In genomic region chr6:11066505-11067347, GRCh38 we compare ENCODE assay signal across 1 cellular context.
TF ChIP-seq lines count a peak whose summit lies in the region.

No MANE protein-coding gene starts in this region.

TF ChIP-seq in HepG2, 621 proteins besides CTCF, POLR2A, EP300 and RAD21 (continued from another document):
- TF ChIP-seq PRDM4 (CRISPR knock-in tag; IDR thresholded peaks at IDR 0.05; ENCODE audit: borderline replicate concordance) (no peak), ZNF331 (CRISPR knock-in tag; IDR thresholded peaks at IDR 0.05) (peak; percentile 77), ZFAT (CRISPR knock-in tag; conservative IDR thresholded peaks at IDR 0.05) (no peak), U2AF2 (IDR thresholded peaks at IDR 0.05; ENCODE audit: low read depth, low read length) (no peak), HDAC1 (CRISPR knock-in tag; IDR thresholded peaks at IDR 0.05) (peak; percentile 53; the same call in 1 of the 2 replicates), SRF (IDR thresholded peaks at IDR 0.05; ENCODE audit: low read depth, low read length) (no peak), RARA (CRISPR knock-in tag; IDR thresholded peaks at IDR 0.05) (peak; percentile 81), ZNF781 (CRISPR knock-in tag; IDR thresholded peaks at IDR 0.05; ENCODE audit: borderline replicate concordance, not compliant biosample characterization) (no peak), E2F5 (CRISPR knock-in tag; conservative IDR thresholded peaks at IDR 0.05) (no peak), FOSL2 (CRISPR knock-in tag; IDR thresholded peaks at IDR 0.05) (peak; percentile 39; the same call in 1 of the 2 replicates), ZNF724P (CRISPR knock-in tag; IDR thresholded peaks at IDR 0.05; ENCODE audit: borderline replicate concordance) (no peak)
- TF ChIP-seq, protein P1, sequence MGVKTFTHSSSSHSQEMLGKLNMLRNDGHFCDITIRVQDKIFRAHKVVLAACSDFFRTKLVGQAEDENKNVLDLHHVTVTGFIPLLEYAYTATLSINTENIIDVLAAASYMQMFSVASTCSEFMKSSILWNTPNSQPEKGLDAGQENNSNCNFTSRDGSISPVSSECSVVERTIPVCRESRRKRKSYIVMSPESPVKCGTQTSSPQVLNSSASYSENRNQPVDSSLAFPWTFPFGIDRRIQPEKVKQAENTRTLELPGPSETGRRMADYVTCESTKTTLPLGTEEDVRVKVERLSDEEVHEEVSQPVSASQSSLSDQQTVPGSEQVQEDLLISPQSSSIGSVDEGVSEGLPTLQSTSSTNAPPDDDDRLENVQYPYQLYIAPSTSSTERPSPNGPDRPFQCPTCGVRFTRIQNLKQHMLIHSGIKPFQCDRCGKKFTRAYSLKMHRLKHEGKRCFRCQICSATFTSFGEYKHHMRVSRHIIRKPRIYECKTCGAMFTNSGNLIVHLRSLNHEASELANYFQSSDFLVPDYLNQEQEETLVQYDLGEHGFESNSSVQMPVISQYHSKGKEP (CRISPR knock-in tag; IDR thresholded peaks at IDR 0.05): no peak
- TF ChIP-seq, protein P2, sequence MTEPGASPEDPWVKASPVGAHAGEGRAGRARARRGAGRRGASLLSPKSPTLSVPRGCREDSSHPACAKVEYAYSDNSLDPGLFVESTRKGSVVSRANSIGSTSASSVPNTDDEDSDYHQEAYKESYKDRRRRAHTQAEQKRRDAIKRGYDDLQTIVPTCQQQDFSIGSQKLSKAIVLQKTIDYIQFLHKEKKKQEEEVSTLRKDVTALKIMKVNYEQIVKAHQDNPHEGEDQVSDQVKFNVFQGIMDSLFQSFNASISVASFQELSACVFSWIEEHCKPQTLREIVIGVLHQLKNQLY (CRISPR knock-in tag; IDR thresholded peaks at IDR 0.05): peak; percentile 75; the same call in 1 of the 2 replicates
- TF ChIP-seq, protein P3, sequence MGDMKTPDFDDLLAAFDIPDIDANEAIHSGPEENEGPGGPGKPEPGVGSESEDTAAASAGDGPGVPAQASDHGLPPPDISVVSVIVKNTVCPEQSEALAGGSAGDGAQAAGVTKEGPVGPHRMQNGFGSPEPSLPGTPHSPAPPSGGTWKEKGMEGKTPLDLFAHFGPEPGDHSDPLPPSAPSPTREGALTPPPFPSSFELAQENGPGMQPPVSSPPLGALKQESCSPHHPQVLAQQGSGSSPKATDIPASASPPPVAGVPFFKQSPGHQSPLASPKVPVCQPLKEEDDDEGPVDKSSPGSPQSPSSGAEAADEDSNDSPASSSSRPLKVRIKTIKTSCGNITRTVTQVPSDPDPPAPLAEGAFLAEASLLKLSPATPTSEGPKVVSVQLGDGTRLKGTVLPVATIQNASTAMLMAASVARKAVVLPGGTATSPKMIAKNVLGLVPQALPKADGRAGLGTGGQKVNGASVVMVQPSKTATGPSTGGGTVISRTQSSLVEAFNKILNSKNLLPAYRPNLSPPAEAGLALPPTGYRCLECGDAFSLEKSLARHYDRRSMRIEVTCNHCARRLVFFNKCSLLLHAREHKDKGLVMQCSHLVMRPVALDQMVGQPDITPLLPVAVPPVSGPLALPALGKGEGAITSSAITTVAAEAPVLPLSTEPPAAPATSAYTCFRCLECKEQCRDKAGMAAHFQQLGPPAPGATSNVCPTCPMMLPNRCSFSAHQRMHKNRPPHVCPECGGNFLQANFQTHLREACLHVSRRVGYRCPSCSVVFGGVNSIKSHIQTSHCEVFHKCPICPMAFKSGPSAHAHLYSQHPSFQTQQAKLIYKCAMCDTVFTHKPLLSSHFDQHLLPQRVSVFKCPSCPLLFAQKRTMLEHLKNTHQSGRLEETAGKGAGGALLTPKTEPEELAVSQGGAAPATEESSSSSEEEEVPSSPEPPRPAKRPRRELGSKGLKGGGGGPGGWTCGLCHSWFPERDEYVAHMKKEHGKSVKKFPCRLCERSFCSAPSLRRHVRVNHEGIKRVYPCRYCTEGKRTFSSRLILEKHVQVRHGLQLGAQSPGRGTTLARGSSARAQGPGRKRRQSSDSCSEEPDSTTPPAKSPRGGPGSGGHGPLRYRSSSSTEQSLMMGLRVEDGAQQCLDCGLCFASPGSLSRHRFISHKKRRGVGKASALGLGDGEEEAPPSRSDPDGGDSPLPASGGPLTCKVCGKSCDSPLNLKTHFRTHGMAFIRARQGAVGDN (CRISPR knock-in tag; IDR thresholded peaks at IDR 0.05): no peak
TF ChIP-seq in HepG2: peak in this region for 152.
